In genomic region chr10:323651-324293, GRCh38 we compare ENCODE assay signal across 8 cellular contexts.
DNase-seq lines count a peak whose midpoint lies in the region; ATAC-seq, FAIRE-seq and TF ChIP-seq lines count a peak whose summit lies in the region.

No MANE protein-coding gene starts in this region.

- FAIRE-seq in small intestine (lab: Jason Lieb, UNC), result no peak

- no peak overlapping the region for H3K4me3 ChIP-seq in aorta (ENCODE audit: low read length in 2 of 2)
- no peak overlapping the region for H3K4me3 ChIP-seq in small intestine (ENCODE audit: low read depth in 1 of 2, low read length in 2 of 2)

- intact Hi-C loops in activated B cell treated with CpG ODN at 0.5 μM for 24 hours (cut with micrococcal nuclease) (loop anchor here (1.0 kb wide), 1 partner anchor 11 kb away; no protein-coding TSS in a partner anchor), aorta (cut with DNase I) (no loop called here)

- no peaks in the 10 kb centered on the region for H3K9me3 ChIP-seq in aorta (ENCODE audit: control insufficient read depth, low read length)
- H3K9me3 ChIP-seq in small intestine (ENCODE audit: control insufficient read depth, low read depth), result no peaks in the 10 kb centered on the region

- H3K4me1 ChIP-seq in aorta (ENCODE audit: control insufficient read depth in 1 of 2, insufficient read depth in 2 of 2, low read length in 2 of 2), result no peaks in the 10 kb centered on the region
- H3K4me1 ChIP-seq in small intestine (ENCODE audit: control insufficient read depth in 2 of 2, insufficient read depth in 1 of 2, low read depth in 1 of 2, low read length in 1 of 2), result no peaks in the 10 kb centered on the region

- H3K27me3 Mint-ChIP-seq in activated B cell treated with CpG ODN at 0.5 μM for 24 hours (peaks cover 2% of the 10 kb centered on the region), endothelial cell (ENCODE audit: unreplicated experiment) (no peaks in the 10 kb centered on the region)
- H3K27me3 Mint-ChIP-seq in naive thymus-derived CD8-positive, alpha-beta T cell, result no peaks in the 10 kb centered on the region

- peak; percentile 97 for ATAC-seq in GM19452 (IDR thresholded peaks at IDR 0.05; ENCODE audit: unreplicated experiment)
- ATAC-seq in HG03521 (IDR thresholded peaks at IDR 0.05; ENCODE audit: unreplicated experiment), result peak; percentile 87
- peak; percentile 99 for ATAC-seq in activated B cell treated with CpG ODN at 0.5 μM for 24 hours (ENCODE audit: low read depth)
- ATAC-seq in naive thymus-derived CD8-positive, alpha-beta T cell, result peak; percentile 59 to 69
- peak; percentile 91 for ATAC-seq in aorta (ENCODE audit: low FRiP score)

- POLR2A ChIA-PET in activated B cell treated with CpG ODN at 0.5 μM for 24 hours (lab: Charles Lee), result interaction anchor here (0.7 to 1.2 kb wide), 2 partner anchors 10 to 40 kb away, joined by 3 read pairs; no protein-coding TSS in a partner anchor
- POLR2A ChIA-PET in naive thymus-derived CD8-positive, alpha-beta T cell (lab: Charles Lee), result no interaction called here

- no peaks in the 10 kb centered on the region for H3K9me3 Mint-ChIP-seq in activated B cell treated with CpG ODN at 0.5 μM for 24 hours
- H3K9me3 Mint-ChIP-seq in endothelial cell (ENCODE audit: unreplicated experiment), result no peaks in the 10 kb centered on the region
- no peaks in the 10 kb centered on the region for H3K9me3 Mint-ChIP-seq in naive thymus-derived CD8-positive, alpha-beta T cell

- H3K27ac ChIP-seq in aorta (ENCODE audit: low read depth in 1 of 2, low read length in 2 of 2), result peak overlapping the region in 1 of 2 donors; percentile 58
- no peak overlapping the region for H3K27ac ChIP-seq in small intestine (ENCODE audit: low read depth in 1 of 2, low read length in 1 of 2)

- H3K36me3 ChIP-seq in aorta (ENCODE audit: control insufficient read depth in 1 of 2, insufficient read depth in 2 of 2, low read length in 1 of 2), result peaks cover 0 to 2% of the 10 kb centered on the region in 2 donors
- H3K36me3 ChIP-seq in small intestine (ENCODE audit: control insufficient read depth in 2 of 2, insufficient read depth in 2 of 2, low read length in 2 of 2), result no peaks in the 10 kb centered on the region

- H3K27ac Mint-ChIP-seq in activated B cell treated with CpG ODN at 0.5 μM for 24 hours (peak overlapping the region; percentile 22), endothelial cell (ENCODE audit: unreplicated experiment) (peak overlapping the region; percentile 53)
- peak overlapping the region in 7 of 10 donors; percentile 46 to 92 (median 69) for H3K27ac Mint-ChIP-seq in naive thymus-derived CD8-positive, alpha-beta T cell

- DNase-seq in AG09319 (ENCODE audit: extremely low read depth, low read depth) (peak; percentile 93), activated B cell treated with CpG ODN at 0.5 μM for 24 hours (no peak), endothelial cell (ENCODE audit: low spot score) (no peak), aorta (peak; percentile 94 to 97), small intestine (no peak)
- DNase-seq in naive thymus-derived CD8-positive, alpha-beta T cell, result no peak

- CTCF ChIA-PET in activated B cell treated with CpG ODN at 0.5 μM for 24 hours (lab: Charles Lee), result interaction anchor here (0.6 kb wide), 1 partner anchor 37 kb away, joined by 3 read pairs; no protein-coding TSS in a partner anchor

- TF ChIP-seq CTCF in AG09319 (IDR thresholded peaks at IDR 0.05; ENCODE audit: low read depth, low read length) (no peak; the same call in none of the 2 replicates), activated B cell treated with CpG ODN at 0.5 μM for 24 hours (IDR thresholded peaks at IDR 0.05) (no peak), endothelial cell (IDR thresholded peaks at IDR 0.05; ENCODE audit: unreplicated experiment) (no peak)

- H3K4me1 Mint-ChIP-seq in activated B cell treated with CpG ODN at 0.5 μM for 24 hours (peaks cover 33% of the 10 kb centered on the region), endothelial cell (ENCODE audit: unreplicated experiment) (peaks cover 5% of the 10 kb centered on the region)
- peaks cover 4 to 18% (median 10%) of the 10 kb centered on the region in 4 donors for H3K4me1 Mint-ChIP-seq in naive thymus-derived CD8-positive, alpha-beta T cell

- H3K4me3 Mint-ChIP-seq in activated B cell treated with CpG ODN at 0.5 μM for 24 hours (peak overlapping the region; percentile 64), endothelial cell (ENCODE audit: unreplicated experiment) (no peak overlapping the region)
- H3K4me3 Mint-ChIP-seq in naive thymus-derived CD8-positive, alpha-beta T cell, result peak overlapping the region in 9 of 10 donors; percentile 27 to 81 (median 60)

- WGBS in aorta, 2 donors, result 15 to 31% methylated on average over 15 of the region's 15 CpGs
- 48 to 69% (median 63%) methylated on average over 15 of the region's 15 CpGs for WGBS in small intestine, 3 donors

- H3K27me3 ChIP-seq in aorta (ENCODE audit: control insufficient read depth in 1 of 2, insufficient read depth in 2 of 2, low read length in 1 of 2), result no peaks in the 10 kb centered on the region
- no peaks in the 10 kb centered on the region for H3K27me3 ChIP-seq in small intestine (ENCODE audit: control insufficient read depth in 2 of 2, insufficient read depth in 2 of 2, low read length in 2 of 2)

- H3K36me3 Mint-ChIP-seq in activated B cell treated with CpG ODN at 0.5 μM for 24 hours (ENCODE audit: low read depth) (no peaks in the 10 kb centered on the region), endothelial cell (ENCODE audit: low read depth, unreplicated experiment) (peaks cover 6% of the 10 kb centered on the region)
- peaks cover 0 to 25% (median 6%) of the 10 kb centered on the region in 3 donors for H3K36me3 Mint-ChIP-seq in naive thymus-derived CD8-positive, alpha-beta T cell

Comparison
In these comparisons a context has a peak if more than half of its experiments do, and no peak if none do; other contexts are left out.
1. DNase-seq: peak in AG09319 (single experiment) and aorta (2 of 2); none in activated B cell treated with CpG ODN at 0.5 μM for 24 hours (single experiment), endothelial cell (single experiment), naive thymus-derived CD8-positive, alpha-beta T cell (0 of 10) and small intestine (single experiment).
2. Peak in every context shown above with its lines, with median percentiles within 50 percentile points of each other: ATAC-seq and H3K27ac Mint-ChIP-seq.